In the genomic region with DNA sequence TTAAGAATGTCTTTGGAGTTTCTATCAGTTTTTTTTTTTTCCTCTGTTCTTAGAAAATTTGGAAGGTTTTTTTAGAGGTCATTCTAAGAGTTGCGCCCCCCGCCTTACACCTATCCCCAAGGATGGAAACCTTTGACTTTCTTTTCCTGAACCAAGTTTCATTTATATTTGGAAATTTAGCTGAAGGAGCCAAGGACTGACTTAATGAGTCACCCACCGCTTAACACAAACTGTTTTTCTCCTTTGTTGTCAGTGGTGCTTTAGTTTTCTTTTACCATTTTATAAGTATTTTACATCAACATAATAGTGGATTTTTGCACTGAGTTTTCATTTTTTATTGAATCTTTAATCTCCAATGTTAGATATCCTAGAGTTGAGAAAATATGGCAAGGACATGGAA, we compare ENCODE assay signal across 14 cellular contexts. TPM values are rescaled to one million over a fixed set of nuclear protein-coding genes. Genes with fewer than 3 reads are reported as not detected.
DNase-seq lines count a peak whose midpoint lies in the region; ATAC-seq, FAIRE-seq and TF ChIP-seq lines count a peak whose summit lies in the region.
"Had no signal": no experiment of that assay in that cellular context is flagged by ENCODE, and none has a peak within 500 bp of the region (broad histone marks: within the 10 kb centered on the region; RNA-seq: fewer than 3 reads in every experiment).

No MANE protein-coding gene starts in this region.

- H3K27me3 Mint-ChIP-seq in natural killer cell (ENCODE audit: low read depth in 2 of 2) (no peaks in the 10 kb centered on the region), astrocyte (ENCODE audit: low read depth, unreplicated experiment) (no peaks in the 10 kb centered on the region)
- no peaks in the 10 kb centered on the region for H3K27me3 Mint-ChIP-seq in natural killer cell treated with Interleukin-12 subunit alpha and Interleukin-12 subunit beta and Interleukin-15 and Interleukin-18, amount 100 ng/mL, for 72 hours
- no peaks in the 10 kb centered on the region for H3K27me3 Mint-ChIP-seq in naive thymus-derived CD4-positive, alpha-beta T cell
- no peaks in the 10 kb centered on the region for H3K27me3 Mint-ChIP-seq in CD4-positive, alpha-beta memory T cell

- H3K4me1 Mint-ChIP-seq in natural killer cell (peaks cover 80 to 81% of the 10 kb centered on the region in 2 donors), astrocyte (ENCODE audit: low read depth, unreplicated experiment) (peaks cover 41% of the 10 kb centered on the region)
- H3K4me1 Mint-ChIP-seq in natural killer cell treated with Interleukin-12 subunit alpha and Interleukin-12 subunit beta and Interleukin-15 and Interleukin-18, amount 100 ng/mL, for 72 hours (ENCODE audit: low read depth in 2 of 2) = peaks cover 59 to 66% of the 10 kb centered on the region in 2 donors
- peaks cover 37 to 95% (median 85%) of the 10 kb centered on the region in 7 donors for H3K4me1 Mint-ChIP-seq in naive thymus-derived CD4-positive, alpha-beta T cell
- H3K4me1 Mint-ChIP-seq in CD4-positive, alpha-beta memory T cell = peaks cover 59 to 89% (median 74%) of the 10 kb centered on the region in 4 donors

- peak overlapping the region; percentile 18 to 66 for H3K27ac Mint-ChIP-seq in natural killer cell
- no peak overlapping the region for H3K27ac Mint-ChIP-seq in natural killer cell treated with Interleukin-12 subunit alpha and Interleukin-12 subunit beta and Interleukin-15 and Interleukin-18, amount 100 ng/mL, for 72 hours
- peak overlapping the region; percentile 59 for H3K27ac Mint-ChIP-seq in astrocyte (ENCODE audit: unreplicated experiment)
- peak overlapping the region in 2 of 9 donors; percentile 19 to 31 for H3K27ac Mint-ChIP-seq in naive thymus-derived CD4-positive, alpha-beta T cell
- H3K27ac Mint-ChIP-seq in CD4-positive, alpha-beta memory T cell = peak overlapping the region in 1 of 7 donors; percentile 49

- H3K4me3 Mint-ChIP-seq in natural killer cell = no peak overlapping the region
- H3K4me3 Mint-ChIP-seq in natural killer cell treated with Interleukin-12 subunit alpha and Interleukin-12 subunit beta and Interleukin-15 and Interleukin-18, amount 100 ng/mL, for 72 hours = no peak overlapping the region
- no peak overlapping the region for H3K4me3 Mint-ChIP-seq in astrocyte (ENCODE audit: unreplicated experiment)
- H3K4me3 Mint-ChIP-seq in naive thymus-derived CD4-positive, alpha-beta T cell = peak overlapping the region in 6 of 10 donors; percentile 22 to 40 (median 30)
- H3K4me3 Mint-ChIP-seq in CD4-positive, alpha-beta memory T cell = peak overlapping the region in 2 of 8 donors; percentile 12 to 52
- H3K4me3 Mint-ChIP-seq: CD8-positive, alpha-beta T cell had no signal

- no peak for FAIRE-seq in astrocyte (lab: Jason Lieb, UNC)

- no peak overlapping the region for H3K9ac ChIP-seq in astrocyte (ENCODE audit: low read length)

- H3K27ac ChIP-seq in astrocyte (ENCODE audit: low read depth, low read length) = no peak overlapping the region
- no peak overlapping the region for H3K27ac ChIP-seq in naive thymus-derived CD4-positive, alpha-beta T cell (ENCODE audit: low read depth, low read length)
- H3K27ac ChIP-seq in CD4-positive, alpha-beta memory T cell (ENCODE audit: low read depth, low read length) = no peak overlapping the region

- no peaks in the 10 kb centered on the region for H3K9me3 ChIP-seq in astrocyte (ENCODE audit: insufficient read depth, low read depth, low read length)
- no peaks in the 10 kb centered on the region for H3K9me3 ChIP-seq in naive thymus-derived CD4-positive, alpha-beta T cell (ENCODE audit: control insufficient read depth in 2 of 3, low read length in 3 of 3)
- no peaks in the 10 kb centered on the region for H3K9me3 ChIP-seq in CD4-positive, alpha-beta memory T cell (ENCODE audit: control insufficient read depth in 1 of 2, low read length in 2 of 2)

- H3K36me3 Mint-ChIP-seq in natural killer cell (no peaks in the 10 kb centered on the region), astrocyte (ENCODE audit: low read depth, unreplicated experiment) (peaks cover 2% of the 10 kb centered on the region)
- H3K36me3 Mint-ChIP-seq in natural killer cell treated with Interleukin-12 subunit alpha and Interleukin-12 subunit beta and Interleukin-15 and Interleukin-18, amount 100 ng/mL, for 72 hours = no peaks in the 10 kb centered on the region
- H3K36me3 Mint-ChIP-seq in naive thymus-derived CD4-positive, alpha-beta T cell = peaks cover 8 to 32% (median 17%) of the 10 kb centered on the region in 5 donors
- peaks cover 14 to 22% of the 10 kb centered on the region in 2 donors for H3K36me3 Mint-ChIP-seq in CD4-positive, alpha-beta memory T cell

- ATAC-seq in natural killer cell (no peak), HG02623 (IDR thresholded peaks at IDR 0.05; ENCODE audit: unreplicated experiment) (no peak)
- ATAC-seq in natural killer cell treated with Interleukin-12 subunit alpha and Interleukin-12 subunit beta and Interleukin-15 and Interleukin-18, amount 100 ng/mL, for 72 hours = no peak
- ATAC-seq in naive thymus-derived CD4-positive, alpha-beta T cell = no peak
- ATAC-seq: CD8-positive, alpha-beta T cell; Panc1 had no signal

- POLR2A ChIA-PET in naive thymus-derived CD4-positive, alpha-beta T cell (lab: Charles Lee) = interaction anchor here (0.6 to 0.7 kb wide), 2 partner anchors 33 to 117 kb away, joined by 3 to 4 read pairs; no protein-coding TSS in a partner anchor
- POLR2A ChIA-PET in CD4-positive, alpha-beta memory T cell (lab: Charles Lee; ENCODE audit: partially characterized antibody) = no interaction called here

- intact Hi-C loops in natural killer cell (cut with micrococcal nuclease) = no loop called here
- intact Hi-C loops in naive thymus-derived CD4-positive, alpha-beta T cell (cut with micrococcal nuclease) = no loop called here
- intact Hi-C loops in CD4-positive, alpha-beta memory T cell (cut with micrococcal nuclease) = loop anchor here (2.0 kb wide), 1 partner anchor 14 kb away; no protein-coding TSS in a partner anchor

- DNase-seq in natural killer cell (no peak), astrocyte (ENCODE audit: low read depth) (no peak), amniotic stem cell (lab: John Stamatoyannopoulos, UW) (no peak)
- DNase-seq in natural killer cell treated with Interleukin-12 subunit alpha and Interleukin-12 subunit beta and Interleukin-15 and Interleukin-18, amount 100 ng/mL, for 72 hours (ENCODE audit: low spot score) = no peak
- DNase-seq in naive thymus-derived CD4-positive, alpha-beta T cell = no peak
- DNase-seq in CD4-positive, alpha-beta memory T cell = no peak
- DNase-seq: CD8-positive, alpha-beta T cell; Karpas-422; NCI-H1930; NCI-H510A; NCI-H82; SHP77 had no signal

- no peaks in the 10 kb centered on the region for H3K27me3 ChIP-seq in astrocyte (ENCODE audit: insufficient read depth, low read length)
- no peaks in the 10 kb centered on the region for H3K27me3 ChIP-seq in naive thymus-derived CD4-positive, alpha-beta T cell (ENCODE audit: control insufficient read depth in 2 of 2, insufficient read depth in 2 of 2, low read length in 2 of 2)
- no peaks in the 10 kb centered on the region for H3K27me3 ChIP-seq in CD4-positive, alpha-beta memory T cell (ENCODE audit: insufficient read depth, low read length)

- no peaks in the 10 kb centered on the region for H3K36me3 ChIP-seq in astrocyte (ENCODE audit: insufficient read depth, low read length)
- no peaks in the 10 kb centered on the region for H3K36me3 ChIP-seq in naive thymus-derived CD4-positive, alpha-beta T cell (ENCODE audit: control insufficient read depth in 2 of 3, insufficient read depth in 3 of 3, low read length in 3 of 3)
- H3K36me3 ChIP-seq in CD4-positive, alpha-beta memory T cell (ENCODE audit: insufficient read depth, low read length) = no peaks in the 10 kb centered on the region

- H3K9me3 Mint-ChIP-seq in natural killer cell (no peaks in the 10 kb centered on the region), astrocyte (ENCODE audit: unreplicated experiment) (no peaks in the 10 kb centered on the region)
- peaks cover 5% of the 10 kb centered on the region for H3K9me3 Mint-ChIP-seq in natural killer cell treated with Interleukin-12 subunit alpha and Interleukin-12 subunit beta and Interleukin-15 and Interleukin-18, amount 100 ng/mL, for 72 hours
- H3K9me3 Mint-ChIP-seq in naive thymus-derived CD4-positive, alpha-beta T cell = peaks cover 0 to 15% (median 7%) of the 10 kb centered on the region in 11 donors
- peaks cover 0 to 6% (median 2%) of the 10 kb centered on the region in 8 donors for H3K9me3 Mint-ChIP-seq in CD4-positive, alpha-beta memory T cell

- no peak for TF ChIP-seq CTCF in natural killer cell (IDR thresholded peaks at IDR 0.05)
- TF ChIP-seq CTCF in astrocyte (IDR thresholded peaks at IDR 0.05; ENCODE audit: insufficient read depth, low read depth, low read length) = no peak

- peaks cover 63% of the 10 kb centered on the region for H4K20me1 ChIP-seq in astrocyte (ENCODE audit: insufficient read depth, low read length)

- no peak overlapping the region for H2AFZ ChIP-seq in astrocyte (ENCODE audit: low read depth, low read length)

- H3K79me2 ChIP-seq in astrocyte (ENCODE audit: insufficient read depth, low read length) = peaks cover 94% of the 10 kb centered on the region

- CTCF ChIA-PET in naive thymus-derived CD4-positive, alpha-beta T cell (lab: Charles Lee) = no interaction called here
- CTCF ChIA-PET in CD4-positive, alpha-beta memory T cell (lab: Charles Lee; ENCODE audit: partially characterized antibody) = interaction anchor here (1.1 kb wide), 1 partner anchor 12 kb away, joined by 3 read pairs; no protein-coding TSS in a partner anchor

- H3K4me3 ChIP-seq in astrocyte (ENCODE audit: insufficient read depth, low read depth, low read length) = no peak overlapping the region
- no peak overlapping the region for H3K4me3 ChIP-seq in naive thymus-derived CD4-positive, alpha-beta T cell (ENCODE audit: low read length)
- H3K4me3 ChIP-seq in CD4-positive, alpha-beta memory T cell (ENCODE audit: low read length in 2 of 2) = no peak overlapping the region

- peak overlapping the region; percentile 30 for H3K4me2 ChIP-seq in astrocyte (ENCODE audit: low read length)

- peaks cover 6% of the 10 kb centered on the region for H3K4me1 ChIP-seq in astrocyte (ENCODE audit: insufficient read depth, low read length)
- peaks cover 31 to 41% of the 10 kb centered on the region in 2 donors for H3K4me1 ChIP-seq in naive thymus-derived CD4-positive, alpha-beta T cell (ENCODE audit: control insufficient read depth in 2 of 2, insufficient read depth in 2 of 2, low read length in 2 of 2)
- peaks cover 62% of the 10 kb centered on the region for H3K4me1 ChIP-seq in CD4-positive, alpha-beta memory T cell (ENCODE audit: insufficient read depth, low read length)

RNA-seq across cellular contexts. Expression of a gene that starts 25.3 kb away (rescaled TPM):
- total RNA-seq in natural killer cell = 10 to 100 TPM; 67.0 to 95.4 (median 76.4) TPM
- total RNA-seq in natural killer cell treated with Interleukin-12 subunit alpha and Interleukin-12 subunit beta and Interleukin-15 and Interleukin-18, amount 100 ng/mL, for 72 hours = 10 to 100 TPM; 35.6 to 39.7 TPM
- total RNA-seq in astrocyte = 49.0 and 49.5 TPM in 2 replicates
- total RNA-seq in naive thymus-derived CD4-positive, alpha-beta T cell = 10 to 100 TPM; 51.0 to 67.4 (median 56.5) TPM
- polyA plus RNA-seq in naive thymus-derived CD4-positive, alpha-beta T cell = 10 to 100 TPM in 1 of 2 donors, 1 to 10 TPM in 1; 9.6 to 21.0 TPM
- 10 to 100 TPM; 72.7 to 73.5 TPM for total RNA-seq in CD4-positive, alpha-beta memory T cell
- polyA plus RNA-seq in CD4-positive, alpha-beta memory T cell = 10 to 100 TPM in 1 of 2 donors, 1 to 10 TPM in 1; 6.2 to 25.6 TPM

Comparison
In these comparisons a context has a peak if more than half of its experiments do, and no peak if none do; other contexts are left out.
1. H3K27ac Mint-ChIP-seq: peak in natural killer cell (2 of 2) and astrocyte (single experiment); none in natural killer cell treated with Interleukin-12 subunit alpha and Interleukin-12 subunit beta and Interleukin-15 and Interleukin-18, amount 100 ng/mL, for 72 hours (0 of 2).
2. H3K4me3 Mint-ChIP-seq: peak in naive thymus-derived CD4-positive, alpha-beta T cell (6 of 10); none in natural killer cell (single experiment), natural killer cell treated with Interleukin-12 subunit alpha and Interleukin-12 subunit beta and Interleukin-15 and Interleukin-18, amount 100 ng/mL, for 72 hours (single experiment) and astrocyte (single experiment).